In genomic region chr6:125154184-125155135, GRCh38 we compare ENCODE assay signal across 1 cellular context.
TF ChIP-seq lines count a peak whose summit lies in the region.

No MANE protein-coding gene starts in this region.

TF ChIP-seq in HEK293, 187 proteins besides CTCF, POLR2A, EP300 and RAD21 (continued from another document):
- TF ChIP-seq ZNF148 (tag by site-specific recombination; IDR thresholded peaks at IDR 0.05; ENCODE audit: borderline replicate concordance), result no peak
- TF ChIP-seq ZNF585B (tag by site-specific recombination; IDR thresholded peaks at IDR 0.05), result no peak
- TF ChIP-seq ZNF529 (tag by site-specific recombination; IDR thresholded peaks at IDR 0.05; ENCODE audit: insufficient replicate concordance), result no peak
- peak; percentile 34 for TF ChIP-seq ZFHX2 (tag by site-specific recombination; conservative IDR thresholded peaks at IDR 0.05)
- no peak for TF ChIP-seq TRIM28 (IDR thresholded peaks at IDR 0.05; ENCODE audit: borderline replicate concordance, low read length)
- peak; percentile 92 for TF ChIP-seq SCRT2 (tag by site-specific recombination; IDR thresholded peaks at IDR 0.05)
- TF ChIP-seq GLIS2 (tag by site-specific recombination; IDR thresholded peaks at IDR 0.05), result no peak; the same call in 1 of the 2 replicates
- TF ChIP-seq ZIC2 (tag by site-specific recombination; IDR thresholded peaks at IDR 0.05), result no peak
- no peak for TF ChIP-seq ZEB2 (tag by site-specific recombination; IDR thresholded peaks at IDR 0.05)
- no peak for TF ChIP-seq ZBTB7A (tag by site-specific recombination; IDR thresholded peaks at IDR 0.05; ENCODE audit: low read depth)
- no peak for TF ChIP-seq REST (tag by site-specific recombination; IDR thresholded peaks at IDR 0.05)
- TF ChIP-seq ZNF837 (tag by site-specific recombination; IDR thresholded peaks at IDR 0.05), result no peak
- TF ChIP-seq KLF16 (tag by site-specific recombination; IDR thresholded peaks at IDR 0.05), result no peak
- no peak for TF ChIP-seq ZFP3 (tag by site-specific recombination; IDR thresholded peaks at IDR 0.05; ENCODE audit: low read depth)
- no peak for TF ChIP-seq WT1 (tag by site-specific recombination; IDR thresholded peaks at IDR 0.05)
- TF ChIP-seq ZBTB11 (tag by site-specific recombination; conservative IDR thresholded peaks at IDR 0.05; ENCODE audit: low read depth), result no peak
- TF ChIP-seq MZF1 (tag by site-specific recombination; IDR thresholded peaks at IDR 0.05; ENCODE audit: borderline replicate concordance), result peak; percentile 13; the same call in 1 of the 2 replicates
- TF ChIP-seq KLF9 (tag by site-specific recombination; IDR thresholded peaks at IDR 0.05; ENCODE audit: low read depth), result no peak
